Comparison of ENCODE assay signal across 11 cellular contexts in the genomic region with DNA sequence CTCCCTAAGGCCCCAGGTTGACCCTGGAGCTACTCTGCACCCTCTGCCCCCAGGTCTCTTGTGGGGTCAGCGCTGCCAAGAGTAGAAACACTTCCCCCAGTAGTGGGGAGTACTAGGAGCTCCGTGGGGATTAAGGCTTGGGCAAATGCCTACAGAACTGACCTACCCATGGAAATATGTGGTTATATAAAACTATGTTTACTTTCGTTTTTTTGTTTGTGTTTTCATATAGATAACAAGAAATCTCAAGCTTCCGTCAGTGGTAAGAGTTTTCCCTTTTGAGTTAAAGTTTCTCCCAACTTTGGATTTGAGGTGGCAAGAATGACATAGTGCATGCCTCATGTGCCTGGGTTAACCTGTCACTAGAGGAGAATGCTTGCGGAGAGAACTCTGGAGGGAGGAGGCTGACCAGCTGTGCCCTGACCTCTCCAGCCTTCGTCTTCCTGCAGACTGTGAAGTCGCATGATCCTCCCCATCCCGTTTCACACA. TPM values are rescaled to one million over a fixed set of nuclear protein-coding genes. Genes with fewer than 3 reads are reported as not detected.
DNase-seq lines count a peak whose midpoint lies in the region; ATAC-seq and TF ChIP-seq lines count a peak whose summit lies in the region.
"Had no signal": no experiment of that assay in that cellular context is flagged by ENCODE, and none has a peak within 500 bp of the region (broad histone marks: within the 10 kb centered on the region; RNA-seq: fewer than 3 reads in every experiment).

No MANE protein-coding gene starts in this region.

- no peak for DNase-seq in CD4-positive, alpha-beta memory T cell
- DNase-seq in activated naive CD8-positive, alpha-beta T cell treated with anti-CD3 and anti-CD28 coated beads for 36 hours = no peak
- DNase-seq in heart right ventricle (peak in 1 of 2 donors; percentile 34), pulmonary artery endothelial cell (ENCODE audit: low read depth, low spot score) (peak; percentile 60)
- DNase-seq in stimulated activated CD4-positive, alpha-beta T cell treated with anti-CD3 and anti-CD28 coated beads, Interleukin-4, amount 100 ng/mL, for 24 hours = no peak
- DNase-seq: DMS79 treated with DMSO at 0.1 percent for 48 hours, NCI-H345, T1000 had no signal

- peak overlapping the region; percentile 5 to 99 (median 70) for H3K27ac Mint-ChIP-seq in CD4-positive, alpha-beta memory T cell
- H3K27ac Mint-ChIP-seq in activated naive CD8-positive, alpha-beta T cell treated with anti-CD3 and anti-CD28 coated beads for 36 hours = peak overlapping the region; percentile 35

- intact Hi-C loops in CD4-positive, alpha-beta memory T cell (cut with micrococcal nuclease) = no loop called here
- intact Hi-C loops in heart right ventricle (cut with DNase I) = loop anchor here in 2 of 10 donors (5.0 kb wide), 1 partner anchor 46 kb away; a partner anchor contains a TSS

- 54 to 64% methylated on average over 8 of the region's 8 CpGs for WGBS in heart right ventricle, 2 donors

- TF ChIP-seq CTCF in heart right ventricle (IDR thresholded peaks at IDR 0.05) = no peak

- POLR2A ChIA-PET in CD4-positive, alpha-beta memory T cell (lab: Charles Lee; ENCODE audit: partially characterized antibody) = interaction anchor here (0.7 to 20.7 kb wide), 7 partner anchors 14 to 89 kb away, joined by 3 to 650 read pairs (median 6); a partner anchor contains a TSS

- H3K9me3 Mint-ChIP-seq in CD4-positive, alpha-beta memory T cell = peaks cover 0 to 2% (median 0%) of the 10 kb centered on the region in 8 donors
- H3K9me3 Mint-ChIP-seq in activated naive CD8-positive, alpha-beta T cell treated with anti-CD3 and anti-CD28 coated beads for 36 hours = no peaks in the 10 kb centered on the region

- peaks cover 33% of the 10 kb centered on the region for H3K36me3 ChIP-seq in CD4-positive, alpha-beta memory T cell (ENCODE audit: insufficient read depth, low read length)
- H3K36me3 ChIP-seq in heart right ventricle = peaks cover 0 to 68% (median 15%) of the 10 kb centered on the region in 9 donors

- H3K27ac ChIP-seq in CD4-positive, alpha-beta memory T cell (ENCODE audit: low read depth, low read length) = peak overlapping the region; percentile 75
- H3K27ac ChIP-seq in heart right ventricle = peak overlapping the region; percentile 81 to 92 (median 88)

- peaks cover 67 to 98% (median 86%) of the 10 kb centered on the region in 4 donors for H3K4me1 Mint-ChIP-seq in CD4-positive, alpha-beta memory T cell
- H3K4me1 Mint-ChIP-seq in activated naive CD8-positive, alpha-beta T cell treated with anti-CD3 and anti-CD28 coated beads for 36 hours = peaks cover 91% of the 10 kb centered on the region

- no peaks in the 10 kb centered on the region for H3K9me3 ChIP-seq in CD4-positive, alpha-beta memory T cell (ENCODE audit: control insufficient read depth in 1 of 2, low read length in 2 of 2)
- no peaks in the 10 kb centered on the region for H3K9me3 ChIP-seq in heart right ventricle

- H3K4me3 ChIP-seq in CD4-positive, alpha-beta memory T cell (ENCODE audit: low read length in 2 of 2) = peak overlapping the region in 1 of 2 donors; percentile 15
- H3K4me3 ChIP-seq in heart right ventricle = peak overlapping the region in 1 of 10 donors; percentile 0

- ATAC-seq in heart right ventricle = peak in 5 of 8 donors; percentile 1 to 35 (median 7)
- ATAC-seq in HG02623 (IDR thresholded peaks at IDR 0.05; ENCODE audit: unreplicated experiment) = no peak
- no peak for ATAC-seq in SK-N-SH treated with all-trans-retinoic acid at 6 μM for 48 hours
- no peak for ATAC-seq in HG03571 (IDR thresholded peaks at IDR 0.05; ENCODE audit: unreplicated experiment)

- peak overlapping the region in 6 of 8 donors; percentile 11 to 88 (median 32) for H3K4me3 Mint-ChIP-seq in CD4-positive, alpha-beta memory T cell
- no peak overlapping the region for H3K4me3 Mint-ChIP-seq in activated naive CD8-positive, alpha-beta T cell treated with anti-CD3 and anti-CD28 coated beads for 36 hours

- CTCF ChIA-PET in CD4-positive, alpha-beta memory T cell (lab: Charles Lee; ENCODE audit: partially characterized antibody) = interaction anchor here (1.0 to 13.8 kb wide), 2 partner anchors 15 to 90 kb away, joined by 4 to 374 read pairs; no protein-coding TSS in a partner anchor

- H3K4me1 ChIP-seq in CD4-positive, alpha-beta memory T cell (ENCODE audit: insufficient read depth, low read length) = peaks cover 100% of the 10 kb centered on the region
- H3K4me1 ChIP-seq in heart right ventricle = peaks cover 52 to 100% (median 95%) of the 10 kb centered on the region in 9 donors

- no peaks in the 10 kb centered on the region for H3K27me3 Mint-ChIP-seq in CD4-positive, alpha-beta memory T cell
- no peaks in the 10 kb centered on the region for H3K27me3 Mint-ChIP-seq in activated naive CD8-positive, alpha-beta T cell treated with anti-CD3 and anti-CD28 coated beads for 36 hours

- no peaks in the 10 kb centered on the region for H3K27me3 ChIP-seq in CD4-positive, alpha-beta memory T cell (ENCODE audit: insufficient read depth, low read length)
- H3K27me3 ChIP-seq in heart right ventricle = no peaks in the 10 kb centered on the region

- H3K36me3 Mint-ChIP-seq in CD4-positive, alpha-beta memory T cell = peaks cover 50 to 62% of the 10 kb centered on the region in 2 donors
- peaks cover 62% of the 10 kb centered on the region for H3K36me3 Mint-ChIP-seq in activated naive CD8-positive, alpha-beta T cell treated with anti-CD3 and anti-CD28 coated beads for 36 hours

TF ChIP-seq in SK-N-SH treated with all-trans-retinoic acid at 6 μM for 48 hours, 23 proteins besides CTCF, POLR2A, EP300 and RAD21:
- no peak for TF ChIP-seq ZC3H10 (CRISPR knock-in tag; IDR thresholded peaks at IDR 0.05)
- TF ChIP-seq, protein P1, sequence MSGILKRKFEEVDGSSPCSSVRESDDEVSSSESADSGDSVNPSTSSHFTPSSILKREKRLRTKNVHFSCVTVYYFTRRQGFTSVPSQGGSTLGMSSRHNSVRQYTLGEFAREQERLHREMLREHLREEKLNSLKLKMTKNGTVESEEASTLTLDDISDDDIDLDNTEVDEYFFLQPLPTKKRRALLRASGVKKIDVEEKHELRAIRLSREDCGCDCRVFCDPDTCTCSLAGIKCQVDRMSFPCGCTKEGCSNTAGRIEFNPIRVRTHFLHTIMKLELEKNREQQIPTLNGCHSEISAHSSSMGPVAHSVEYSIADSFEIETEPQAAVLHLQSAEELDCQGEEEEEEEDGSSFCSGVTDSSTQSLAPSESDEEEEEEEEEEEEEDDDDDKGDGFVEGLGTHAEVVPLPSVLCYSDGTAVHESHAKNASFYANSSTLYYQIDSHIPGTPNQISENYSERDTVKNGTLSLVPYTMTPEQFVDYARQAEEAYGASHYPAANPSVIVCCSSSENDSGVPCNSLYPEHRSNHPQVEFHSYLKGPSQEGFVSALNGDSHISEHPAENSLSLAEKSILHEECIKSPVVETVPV (CRISPR knock-in tag; IDR thresholded peaks at IDR 0.05) = no peak
- no peak for TF ChIP-seq CSDC2 (CRISPR knock-in tag; IDR thresholded peaks at IDR 0.05)
- TF ChIP-seq ZNF8 (CRISPR knock-in tag; IDR thresholded peaks at IDR 0.05) = no peak
- TF ChIP-seq ZNF70 (CRISPR knock-in tag; IDR thresholded peaks at IDR 0.05) = no peak
- no peak for TF ChIP-seq ISL1 (CRISPR knock-in tag; IDR thresholded peaks at IDR 0.05)
- no peak for TF ChIP-seq ESRRG (CRISPR knock-in tag; IDR thresholded peaks at IDR 0.05)
- TF ChIP-seq OSR1 (CRISPR knock-in tag; IDR thresholded peaks at IDR 0.05) = no peak

RNA-seq across cellular contexts. Expression of a gene that starts 45.5 kb away (rescaled TPM):
- 100 to 1,000 TPM; 225 to 237 TPM for total RNA-seq in CD4-positive, alpha-beta memory T cell
- polyA plus RNA-seq in CD4-positive, alpha-beta memory T cell = 10 to 100 TPM; 15.6 to 86.8 TPM
- 10 to 100 TPM; 91.1 to 91.8 TPM for total RNA-seq in activated naive CD8-positive, alpha-beta T cell treated with anti-CD3 and anti-CD28 coated beads for 36 hours
- total RNA-seq in heart right ventricle (10 to 100 TPM; 35.6 to 66.8 (median 44.0) TPM), pulmonary artery endothelial cell (30.5 and 36.7 TPM in 2 replicates)
- 10 to 100 TPM; 33.8 to 40.8 TPM for polyA plus RNA-seq in heart right ventricle

RNA-seq across cellular contexts. Expression of a gene that starts 57.4 kb away (rescaled TPM):
- 10 to 100 TPM; 60.2 to 63.1 TPM for total RNA-seq in CD4-positive, alpha-beta memory T cell
- polyA plus RNA-seq in CD4-positive, alpha-beta memory T cell = 10 to 100 TPM; 19.4 to 23.9 TPM
- total RNA-seq in activated naive CD8-positive, alpha-beta T cell treated with anti-CD3 and anti-CD28 coated beads for 36 hours = 10 to 100 TPM; 11.2 to 12.3 TPM
- 10 to 100 TPM; 14.1 to 29.3 (median 18.5) TPM for total RNA-seq in heart right ventricle
- 10 to 100 TPM; 11.3 to 15.4 TPM for polyA plus RNA-seq in heart right ventricle
- total RNA-seq in pulmonary artery endothelial cell = 19.1 and 21.4 TPM in 2 replicates

Comparison
In these comparisons a context has a peak if more than half of its experiments do, and no peak if none do; other contexts are left out.
1. ATAC-seq: peak in heart right ventricle (5 of 8); none in HG02623 (single experiment), SK-N-SH treated with all-trans-retinoic acid at 6 μM for 48 hours (single experiment) and HG03571 (single experiment).